ENCODE assay signal across 1 cellular context in the genomic region with DNA sequence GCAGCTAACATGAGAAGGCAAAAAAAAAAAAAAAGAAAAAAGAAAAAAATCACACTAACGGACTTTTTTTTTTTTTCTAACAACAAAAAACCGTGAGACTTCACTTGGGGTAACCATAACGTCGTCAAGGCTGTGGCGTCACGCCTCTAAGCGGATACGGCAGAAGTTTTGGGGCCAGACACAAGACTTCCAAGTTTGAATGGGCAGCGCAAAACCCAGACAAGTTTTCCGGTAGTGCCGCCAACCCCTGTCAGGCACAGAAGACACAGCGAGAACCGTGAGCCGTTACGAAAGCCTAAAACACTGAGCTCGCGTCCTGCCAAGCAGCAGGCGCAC.
TF ChIP-seq lines count a peak whose summit lies in the region.

No MANE protein-coding gene starts in this region.

TF ChIP-seq in HepG2, 621 proteins besides CTCF, POLR2A, EP300 and RAD21 (continued from another document):
- TF ChIP-seq SMAD3 (CRISPR knock-in tag; IDR thresholded peaks at IDR 0.05) = no peak
- TF ChIP-seq ASH2L (IDR thresholded peaks at IDR 0.05; ENCODE audit: insufficient read length, low read depth, low read length) = peak; percentile 7
- TF ChIP-seq ZBTB8A (CRISPR knock-in tag; IDR thresholded peaks at IDR 0.05; ENCODE audit: borderline replicate concordance, low read depth) = no peak
- no peak for TF ChIP-seq ETV6 (CRISPR knock-in tag; conservative IDR thresholded peaks at IDR 0.05)
- TF ChIP-seq, protein P1, sequence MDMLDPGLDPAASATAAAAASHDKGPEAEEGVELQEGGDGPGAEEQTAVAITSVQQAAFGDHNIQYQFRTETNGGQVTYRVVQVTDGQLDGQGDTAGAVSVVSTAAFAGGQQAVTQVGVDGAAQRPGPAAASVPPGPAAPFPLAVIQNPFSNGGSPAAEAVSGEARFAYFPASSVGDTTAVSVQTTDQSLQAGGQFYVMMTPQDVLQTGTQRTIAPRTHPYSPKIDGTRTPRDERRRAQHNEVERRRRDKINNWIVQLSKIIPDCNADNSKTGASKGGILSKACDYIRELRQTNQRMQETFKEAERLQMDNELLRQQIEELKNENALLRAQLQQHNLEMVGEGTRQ (IDR thresholded peaks at IDR 0.05; ENCODE audit: low read depth, low read length) = no peak
- TF ChIP-seq, protein P1 (CRISPR knock-in tag; IDR thresholded peaks at IDR 0.05; ENCODE audit: borderline replicate concordance) = no peak
- no peak for TF ChIP-seq NPAS2 (CRISPR knock-in tag; IDR thresholded peaks at IDR 0.05; ENCODE audit: borderline replicate concordance)
- no peak for TF ChIP-seq ZNF746 (CRISPR knock-in tag; IDR thresholded peaks at IDR 0.05)
- no peak for TF ChIP-seq SP140L (CRISPR knock-in tag; IDR thresholded peaks at IDR 0.05; ENCODE audit: borderline replicate concordance)
- TF ChIP-seq MEIS2 (CRISPR knock-in tag; IDR thresholded peaks at IDR 0.05) = no peak
- 0 out of 2 replicates have a peak, but pooled peaks have one; percentile 2 for TF ChIP-seq ZFP82 (CRISPR knock-in tag; IDR thresholded peaks at IDR 0.05; ENCODE audit: borderline replicate concordance)
- TF ChIP-seq, protein P2, sequence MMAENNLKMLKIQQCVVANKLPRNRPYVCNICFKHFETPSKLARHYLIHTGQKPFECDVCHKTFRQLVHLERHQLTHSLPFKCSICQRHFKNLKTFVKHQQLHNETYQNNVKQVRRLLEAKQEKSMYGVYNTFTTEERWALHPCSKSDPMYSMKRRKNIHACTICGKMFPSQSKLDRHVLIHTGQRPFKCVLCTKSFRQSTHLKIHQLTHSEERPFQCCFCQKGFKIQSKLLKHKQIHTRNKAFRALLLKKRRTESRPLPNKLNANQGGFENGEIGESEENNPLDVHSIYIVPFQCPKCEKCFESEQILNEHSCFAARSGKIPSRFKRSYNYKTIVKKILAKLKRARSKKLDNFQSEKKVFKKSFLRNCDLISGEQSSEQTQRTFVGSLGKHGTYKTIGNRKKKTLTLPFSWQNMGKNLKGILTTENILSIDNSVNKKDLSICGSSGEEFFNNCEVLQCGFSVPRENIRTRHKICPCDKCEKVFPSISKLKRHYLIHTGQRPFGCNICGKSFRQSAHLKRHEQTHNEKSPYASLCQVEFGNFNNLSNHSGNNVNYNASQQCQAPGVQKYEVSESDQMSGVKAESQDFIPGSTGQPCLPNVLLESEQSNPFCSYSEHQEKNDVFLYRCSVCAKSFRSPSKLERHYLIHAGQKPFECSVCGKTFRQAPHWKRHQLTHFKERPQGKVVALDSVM (CRISPR knock-in tag; IDR thresholded peaks at IDR 0.05) = no peak
- no peak for TF ChIP-seq NKX3-1 (CRISPR knock-in tag; IDR thresholded peaks at IDR 0.05)
- no peak for TF ChIP-seq FOXA3 (CRISPR knock-in tag; IDR thresholded peaks at IDR 0.05)
- TF ChIP-seq, protein P3, sequence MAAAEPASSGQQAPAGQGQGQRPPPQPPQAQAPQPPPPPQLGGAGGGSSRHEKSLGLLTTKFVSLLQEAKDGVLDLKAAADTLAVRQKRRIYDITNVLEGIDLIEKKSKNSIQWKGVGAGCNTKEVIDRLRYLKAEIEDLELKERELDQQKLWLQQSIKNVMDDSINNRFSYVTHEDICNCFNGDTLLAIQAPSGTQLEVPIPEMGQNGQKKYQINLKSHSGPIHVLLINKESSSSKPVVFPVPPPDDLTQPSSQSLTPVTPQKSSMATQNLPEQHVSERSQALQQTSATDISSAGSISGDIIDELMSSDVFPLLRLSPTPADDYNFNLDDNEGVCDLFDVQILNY (CRISPR knock-in tag; conservative IDR thresholded peaks at IDR 0.05) = no peak
- TF ChIP-seq, protein P4, sequence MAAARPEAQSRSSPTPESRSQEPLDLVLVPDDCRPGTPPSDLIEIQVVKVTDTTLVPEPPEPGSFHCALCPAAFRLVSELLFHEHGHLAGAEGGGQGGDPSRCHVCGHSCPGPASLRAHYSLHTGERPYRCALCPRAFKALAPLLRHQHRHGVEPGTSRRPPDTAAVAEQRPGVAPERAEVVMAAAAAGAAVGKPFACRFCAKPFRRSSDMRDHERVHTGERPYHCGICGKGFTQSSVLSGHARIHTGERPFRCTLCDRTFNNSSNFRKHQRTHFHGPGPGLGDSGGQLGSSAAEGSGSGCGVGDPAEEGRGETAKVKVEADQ (CRISPR knock-in tag; IDR thresholded peaks at IDR 0.05; ENCODE audit: borderline replicate concordance) = no peak
- no peak for TF ChIP-seq ERF (CRISPR knock-in tag; IDR thresholded peaks at IDR 0.05)
- no peak for TF ChIP-seq ZNF761 (CRISPR knock-in tag; conservative IDR thresholded peaks at IDR 0.05)
- no peak for TF ChIP-seq KDM5A (IDR thresholded peaks at IDR 0.05; ENCODE audit: borderline replicate concordance, low read length)
- no peak for TF ChIP-seq ZFP36L2 (CRISPR knock-in tag; IDR thresholded peaks at IDR 0.05)
- TF ChIP-seq, protein P5, sequence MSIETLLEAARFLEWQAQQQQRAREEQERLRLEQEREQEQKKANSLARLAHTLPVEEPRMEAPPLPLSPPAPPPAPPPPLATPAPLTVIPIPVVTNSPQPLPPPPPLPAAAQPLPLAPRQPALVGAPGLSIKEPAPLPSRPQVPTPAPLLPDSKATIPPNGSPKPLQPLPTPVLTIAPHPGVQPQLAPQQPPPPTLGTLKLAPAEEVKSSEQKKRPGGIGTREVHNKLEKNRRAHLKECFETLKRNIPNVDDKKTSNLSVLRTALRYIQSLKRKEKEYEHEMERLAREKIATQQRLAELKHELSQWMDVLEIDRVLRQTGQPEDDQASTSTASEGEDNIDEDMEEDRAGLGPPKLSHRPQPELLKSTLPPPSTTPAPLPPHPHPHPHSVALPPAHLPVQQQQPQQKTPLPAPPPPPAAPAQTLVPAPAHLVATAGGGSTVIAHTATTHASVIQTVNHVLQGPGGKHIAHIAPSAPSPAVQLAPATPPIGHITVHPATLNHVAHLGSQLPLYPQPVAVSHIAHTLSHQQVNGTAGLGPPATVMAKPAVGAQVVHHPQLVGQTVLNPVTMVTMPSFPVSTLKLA (IDR thresholded peaks at IDR 0.05) = no peak
- TF ChIP-seq, protein P6, sequence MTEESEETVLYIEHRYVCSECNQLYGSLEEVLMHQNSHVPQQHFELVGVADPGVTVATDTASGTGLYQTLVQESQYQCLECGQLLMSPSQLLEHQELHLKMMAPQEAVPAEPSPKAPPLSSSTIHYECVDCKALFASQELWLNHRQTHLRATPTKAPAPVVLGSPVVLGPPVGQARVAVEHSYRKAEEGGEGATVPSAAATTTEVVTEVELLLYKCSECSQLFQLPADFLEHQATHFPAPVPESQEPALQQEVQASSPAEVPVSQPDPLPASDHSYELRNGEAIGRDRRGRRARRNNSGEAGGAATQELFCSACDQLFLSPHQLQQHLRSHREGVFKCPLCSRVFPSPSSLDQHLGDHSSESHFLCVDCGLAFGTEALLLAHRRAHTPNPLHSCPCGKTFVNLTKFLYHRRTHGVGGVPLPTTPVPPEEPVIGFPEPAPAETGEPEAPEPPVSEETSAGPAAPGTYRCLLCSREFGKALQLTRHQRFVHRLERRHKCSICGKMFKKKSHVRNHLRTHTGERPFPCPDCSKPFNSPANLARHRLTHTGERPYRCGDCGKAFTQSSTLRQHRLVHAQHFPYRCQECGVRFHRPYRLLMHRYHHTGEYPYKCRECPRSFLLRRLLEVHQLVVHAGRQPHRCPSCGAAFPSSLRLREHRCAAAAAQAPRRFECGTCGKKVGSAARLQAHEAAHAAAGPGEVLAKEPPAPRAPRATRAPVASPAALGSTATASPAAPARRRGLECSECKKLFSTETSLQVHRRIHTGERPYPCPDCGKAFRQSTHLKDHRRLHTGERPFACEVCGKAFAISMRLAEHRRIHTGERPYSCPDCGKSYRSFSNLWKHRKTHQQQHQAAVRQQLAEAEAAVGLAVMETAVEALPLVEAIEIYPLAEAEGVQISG (CRISPR knock-in tag; IDR thresholded peaks at IDR 0.05) = no peak
- no peak for TF ChIP-seq ETV5 (CRISPR knock-in tag; IDR thresholded peaks at IDR 0.05; ENCODE audit: borderline replicate concordance)
- no peak for TF ChIP-seq ZNF777 (CRISPR knock-in tag; IDR thresholded peaks at IDR 0.05)
- TF ChIP-seq KLF11 (CRISPR knock-in tag; IDR thresholded peaks at IDR 0.05) = no peak
- no peak; the same call in 1 of the 2 replicates for TF ChIP-seq ZNF264 (CRISPR knock-in tag; IDR thresholded peaks at IDR 0.05)
- TF ChIP-seq TSC22D2 (CRISPR knock-in tag; IDR thresholded peaks at IDR 0.05; ENCODE audit: borderline replicate concordance) = no peak
- TF ChIP-seq KMT2A (CRISPR knock-in tag; IDR thresholded peaks at IDR 0.05) = no peak
- no peak for TF ChIP-seq ZFP37 (CRISPR knock-in tag; IDR thresholded peaks at IDR 0.05; ENCODE audit: borderline replicate concordance)
- TF ChIP-seq, protein P7, sequence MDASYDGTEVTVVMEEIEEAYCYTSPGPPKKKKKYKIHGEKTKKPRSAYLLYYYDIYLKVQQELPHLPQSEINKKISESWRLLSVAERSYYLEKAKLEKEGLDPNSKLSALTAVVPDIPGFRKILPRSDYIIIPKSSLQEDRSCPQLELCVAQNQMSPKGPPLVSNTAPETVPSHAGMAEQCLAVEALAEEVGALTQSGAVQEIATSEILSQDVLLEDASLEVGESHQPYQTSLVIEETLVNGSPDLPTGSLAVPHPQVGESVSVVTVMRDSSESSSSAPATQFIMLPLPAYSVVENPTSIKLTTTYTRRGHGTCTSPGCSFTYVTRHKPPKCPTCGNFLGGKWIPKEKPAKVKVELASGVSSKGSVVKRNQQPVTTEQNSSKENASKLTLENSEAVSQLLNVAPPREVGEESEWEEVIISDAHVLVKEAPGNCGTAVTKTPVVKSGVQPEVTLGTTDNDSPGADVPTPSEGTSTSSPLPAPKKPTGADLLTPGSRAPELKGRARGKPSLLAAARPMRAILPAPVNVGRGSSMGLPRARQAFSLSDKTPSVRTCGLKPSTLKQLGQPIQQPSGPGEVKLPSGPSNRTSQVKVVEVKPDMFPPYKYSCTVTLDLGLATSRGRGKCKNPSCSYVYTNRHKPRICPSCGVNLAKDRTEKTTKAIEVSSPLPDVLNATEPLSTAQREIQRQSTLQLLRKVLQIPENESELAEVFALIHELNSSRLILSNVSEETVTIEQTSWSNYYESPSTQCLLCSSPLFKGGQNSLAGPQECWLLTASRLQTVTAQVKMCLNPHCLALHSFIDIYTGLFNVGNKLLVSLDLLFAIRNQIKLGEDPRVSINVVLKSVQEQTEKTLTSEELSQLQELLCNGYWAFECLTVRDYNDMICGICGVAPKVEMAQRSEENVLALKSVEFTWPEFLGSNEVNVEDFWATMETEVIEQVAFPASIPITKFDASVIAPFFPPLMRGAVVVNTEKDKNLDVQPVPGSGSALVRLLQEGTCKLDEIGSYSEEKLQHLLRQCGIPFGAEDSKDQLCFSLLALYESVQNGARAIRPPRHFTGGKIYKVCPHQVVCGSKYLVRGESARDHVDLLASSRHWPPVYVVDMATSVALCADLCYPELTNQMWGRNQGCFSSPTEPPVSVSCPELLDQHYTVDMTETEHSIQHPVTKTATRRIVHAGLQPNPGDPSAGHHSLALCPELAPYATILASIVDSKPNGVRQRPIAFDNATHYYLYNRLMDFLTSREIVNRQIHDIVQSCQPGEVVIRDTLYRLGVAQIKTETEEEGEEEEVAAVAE (CRISPR knock-in tag; IDR thresholded peaks at IDR 0.05; ENCODE audit: borderline replicate concordance) = no peak
- TF ChIP-seq, protein P8, sequence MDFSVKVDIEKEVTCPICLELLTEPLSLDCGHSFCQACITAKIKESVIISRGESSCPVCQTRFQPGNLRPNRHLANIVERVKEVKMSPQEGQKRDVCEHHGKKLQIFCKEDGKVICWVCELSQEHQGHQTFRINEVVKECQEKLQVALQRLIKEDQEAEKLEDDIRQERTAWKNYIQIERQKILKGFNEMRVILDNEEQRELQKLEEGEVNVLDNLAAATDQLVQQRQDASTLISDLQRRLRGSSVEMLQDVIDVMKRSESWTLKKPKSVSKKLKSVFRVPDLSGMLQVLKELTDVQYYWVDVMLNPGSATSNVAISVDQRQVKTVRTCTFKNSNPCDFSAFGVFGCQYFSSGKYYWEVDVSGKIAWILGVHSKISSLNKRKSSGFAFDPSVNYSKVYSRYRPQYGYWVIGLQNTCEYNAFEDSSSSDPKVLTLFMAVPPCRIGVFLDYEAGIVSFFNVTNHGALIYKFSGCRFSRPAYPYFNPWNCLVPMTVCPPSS (IDR thresholded peaks at IDR 0.05) = no peak
- TF ChIP-seq MXD4 (CRISPR knock-in tag; IDR thresholded peaks at IDR 0.05) = no peak
TF ChIP-seq in HepG2: peak in this region for 12.
